Comparison of ENCODE assay signal across 8 cellular contexts in the genomic region with DNA sequence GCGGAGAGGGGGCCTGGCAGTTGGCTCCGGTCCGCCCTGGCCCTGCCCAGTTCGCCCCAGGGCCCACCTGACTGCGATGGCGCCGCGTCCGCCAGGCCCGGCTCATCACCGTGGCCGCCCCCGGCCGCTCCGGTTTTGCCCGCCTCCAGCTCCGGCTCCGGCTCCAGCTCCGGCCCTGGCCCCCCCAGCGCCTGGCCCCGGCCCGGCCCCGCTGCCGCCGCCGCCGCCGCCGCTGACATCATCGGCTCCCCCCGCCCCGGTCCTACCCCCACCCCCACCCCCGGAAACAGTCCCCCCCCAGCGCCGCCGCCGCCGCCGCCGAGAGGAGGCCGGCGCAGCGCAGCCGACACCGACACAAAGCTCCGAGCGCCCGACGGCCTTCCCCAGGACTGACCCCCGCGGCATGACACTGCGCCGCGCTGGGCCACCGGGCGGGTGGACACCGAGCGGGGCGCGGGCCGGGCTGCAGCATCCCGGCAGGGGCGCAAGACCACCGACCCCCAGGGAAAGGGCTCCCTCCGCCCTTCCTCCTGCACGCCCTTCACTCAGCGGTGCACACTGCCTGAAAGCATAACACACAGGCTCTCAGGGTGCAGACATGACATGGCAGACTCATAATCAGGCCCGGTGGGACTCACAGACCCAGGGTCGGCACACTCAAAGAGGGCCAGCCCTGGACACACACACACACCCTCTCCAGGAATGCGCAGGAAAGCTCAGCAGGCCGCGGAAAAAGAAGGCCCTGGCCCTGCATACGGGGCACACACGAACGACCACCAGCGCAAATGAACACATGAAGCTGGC. TPM values are rescaled to one million over a fixed set of nuclear protein-coding genes. Genes with fewer than 3 reads are reported as not detected.
DNase-seq lines count a peak whose midpoint lies in the region; ATAC-seq and TF ChIP-seq lines count a peak whose summit lies in the region.

Gene ZBTB4 (minus strand): TSS at position 243 of the 804 bp plus-strand sequence. CDS start 12,830 bp downstream, outside the sequence.

- H3K27me3 Mint-ChIP-seq in stimulated activated naive B cell treated with anti-CD40 and anti-IgM and Interleukin-4, amounts not matched to agents 10 μg/mL and 1 μg/mL and 100 μg/mL, for 72 hours = no peaks in the 10 kb centered on the region

- TF ChIP-seq CTCF in mucosa of descending colon (IDR thresholded peaks at IDR 0.05) = no peak

- DNase-seq in NCI-H226 = peak; percentile 28
- DNase-seq in activated T-cell treated with anti-CD3 and anti-CD28 coated beads, Interleukin-2, amount 50 U/mL, for 1 hour = peak; percentile 81
- peak; percentile 81 to 85 for DNase-seq in erythroblast (lab: John Stamatoyannopoulos, UW)
- peak; percentile 66 to 76 (median 75) for DNase-seq in mucosa of descending colon
- peak; percentile 29 for DNase-seq in stimulated activated naive B cell treated with anti-CD40 and anti-IgM and Interleukin-4, amounts not matched to agents 10 μg/mL and 1 μg/mL and 100 μg/mL, for 72 hours
- DNase-seq in MV-4-11 (lab: John Stamatoyannopoulos, UW) = no peak

- TF ChIP-seq POLR2A in GM10847 (IDR thresholded peaks at IDR 0.05; ENCODE audit: extremely low read depth, insufficient read length) (peak; percentile 24), erythroblast (IDR thresholded peaks at IDR 0.05; ENCODE audit: low read length) (peak; percentile 32)

- peak within 1 kb of the TSS; percentile 93 for H3K27ac Mint-ChIP-seq in stimulated activated naive B cell treated with anti-CD40 and anti-IgM and Interleukin-4, amounts not matched to agents 10 μg/mL and 1 μg/mL and 100 μg/mL, for 72 hours

- no peaks in the 10 kb centered on the region for H3K36me3 ChIP-seq in mucosa of descending colon (ENCODE audit: low read depth)

- intact Hi-C loops in mucosa of descending colon (cut with DNase I, micrococcal nuclease) = no loop called here

- H3K4me1 ChIP-seq in mucosa of descending colon (ENCODE audit: low read depth) = peaks cover 21% of the 10 kb centered on the region

- H3K4me1 Mint-ChIP-seq in stimulated activated naive B cell treated with anti-CD40 and anti-IgM and Interleukin-4, amounts not matched to agents 10 μg/mL and 1 μg/mL and 100 μg/mL, for 72 hours = peaks cover 51 to 72% of the 10 kb centered on the region in 2 donors

- H3K4me3 ChIP-seq in mucosa of descending colon = peak within 1 kb of the TSS; percentile 80

- H3K9me3 Mint-ChIP-seq in stimulated activated naive B cell treated with anti-CD40 and anti-IgM and Interleukin-4, amounts not matched to agents 10 μg/mL and 1 μg/mL and 100 μg/mL, for 72 hours = no peaks in the 10 kb centered on the region

- H3K9me3 ChIP-seq in mucosa of descending colon = no peaks in the 10 kb centered on the region

- H3K36me3 Mint-ChIP-seq in stimulated activated naive B cell treated with anti-CD40 and anti-IgM and Interleukin-4, amounts not matched to agents 10 μg/mL and 1 μg/mL and 100 μg/mL, for 72 hours = peaks cover 8% of the 10 kb centered on the region in 2 donors

- ATAC-seq in mucosa of descending colon (peak; percentile 20), HG02870 (IDR thresholded peaks at IDR 0.05; ENCODE audit: unreplicated experiment) (no peak)
- ATAC-seq in stimulated activated naive B cell treated with anti-CD40 and anti-IgM and Interleukin-4, amounts not matched to agents 10 μg/mL and 1 μg/mL and 100 μg/mL, for 72 hours (replicated peaks) = peak; percentile 12 to 19

- peak within 1 kb of the TSS; percentile 88 to 93 for H3K4me3 Mint-ChIP-seq in stimulated activated naive B cell treated with anti-CD40 and anti-IgM and Interleukin-4, amounts not matched to agents 10 μg/mL and 1 μg/mL and 100 μg/mL, for 72 hours

RNA-seq across cellular contexts. Expression of gene ZBTB4, which starts in this region (rescaled TPM):
- 10 to 100 TPM; 16.6 to 93.9 (median 18.5) TPM for total RNA-seq in mucosa of descending colon
